Comparison of ENCODE assay signal across 8 cellular contexts in the genomic region with DNA sequence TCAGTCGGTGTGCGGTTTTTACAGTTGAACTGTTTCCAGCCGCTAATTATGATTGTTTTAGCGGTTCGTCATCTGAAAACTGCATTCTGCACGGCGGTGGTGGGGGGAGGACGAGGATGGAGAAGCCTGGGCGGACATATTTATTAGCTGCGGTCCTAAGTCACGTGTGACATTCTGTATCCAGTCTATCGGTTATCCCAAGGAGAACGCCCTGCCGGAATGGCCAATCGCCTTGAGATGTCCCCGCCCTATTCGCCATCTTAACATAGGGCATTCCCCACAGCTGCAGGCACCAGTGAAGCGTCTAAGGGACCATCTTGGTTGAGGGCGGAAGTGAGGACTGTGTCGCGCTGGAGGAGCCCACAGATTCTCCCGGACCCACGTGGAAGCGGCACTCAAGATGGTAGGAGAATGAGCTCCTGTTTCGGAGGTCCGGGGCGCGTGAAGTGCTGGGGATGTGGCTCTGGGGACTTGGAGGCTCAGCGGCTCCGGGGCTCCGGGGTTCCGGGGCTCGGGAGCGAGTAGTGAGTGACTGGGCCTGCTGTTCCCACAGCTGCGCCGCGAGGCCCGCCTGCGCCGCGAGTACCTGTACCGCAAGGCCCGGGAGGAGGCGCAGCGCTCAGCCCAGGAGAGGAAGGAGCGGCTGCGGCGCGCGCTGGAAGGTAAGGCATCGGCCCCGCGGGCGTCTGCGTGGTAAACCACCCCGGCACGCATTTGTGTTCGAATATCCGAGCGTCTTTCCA. TPM values are rescaled to one million over a fixed set of nuclear protein-coding genes. Genes with fewer than 3 reads are reported as not detected.
DNase-seq lines count a peak whose midpoint lies in the region; ATAC-seq and TF ChIP-seq lines count a peak whose summit lies in the region.

Gene IMP4, plus strand, starts transcription at position 365 of the 743 bp plus-strand sequence. Its CDS starts 36 bp downstream, at position 401.

- peak within 1 kb of the TSS; percentile 98 for H2AFZ ChIP-seq in IMR-90 (replicated peaks; ENCODE audit: low read length, poor library complexity)

- peaks cover 18 to 36% of the 10 kb centered on the region in 2 experiments for H3K79me1 ChIP-seq in IMR-90 (ENCODE audit: low read depth in 1 of 2, low read length in 2 of 2)

- in situ Hi-C loops in IMR-90 (cut with MboI; ENCODE audit: low sequenced_read_pairs) = no loop called here

- peak; percentile 87 for ATAC-seq in GM21526 (IDR thresholded peaks at IDR 0.05; ENCODE audit: low FRiP score, unreplicated experiment)
- ATAC-seq in IMR-90 (ENCODE audit: low read depth) = peak; percentile 92

- peak within 1 kb of the TSS; percentile 89 for H2AK9ac ChIP-seq in IMR-90 (replicated peaks; ENCODE audit: low read depth, low read length, poor library complexity)

- H3K27ac ChIP-seq in IMR-90 (ENCODE audit: insufficient read depth, low read length) = peak within 1 kb of the TSS; percentile 79
- H3K27ac ChIP-seq in epithelial cell of prostate = peak within 1 kb of the TSS; percentile 78

- peaks cover 7% of the 10 kb centered on the region for H3K9me1 ChIP-seq in IMR-90 (ENCODE audit: insufficient read depth, low read length)

- peak within 1 kb of the TSS; percentile 91 for H3K4me2 ChIP-seq in IMR-90 (ENCODE audit: low read depth, low read length)

- H4K8ac ChIP-seq in IMR-90 (ENCODE audit: low read depth in 2 of 2, low read length in 2 of 2) = peak within 1 kb of the TSS; percentile 18 to 91; a peak in 3 of 4 replicates

- H3K56ac ChIP-seq in IMR-90 (ENCODE audit: extremely low read depth, insufficient read depth, low read length) = peak within 1 kb of the TSS; percentile 68

- no peaks in the 10 kb centered on the region for H4K20me1 ChIP-seq in IMR-90 (ENCODE audit: insufficient read depth, low read length)

- DNase-seq in DMS 273 treated with DMSO at 0.1 percent for 48 hours (lab: John Stamatoyannopoulos, UW) (peak; percentile 99), IMR-90 (peak; percentile 100), OCI-M1 (lab: John Stamatoyannopoulos, UW) (peak; percentile 98), activated T-cell treated with anti-CD3 and anti-CD28 coated beads for 4 hours (peak; percentile 92), epithelial cell of prostate (ENCODE audit: low read depth, low spot score) (peak; percentile 99), mucosa of gallbladder (ENCODE audit: low spot score) (peak; percentile 99)
- peak; percentile 92 for DNase-seq in stimulated activated CD8-positive, alpha-beta memory T cell treated with anti-CD3 and anti-CD28 coated beads, Interleukin-4, amount 100 ng/mL, for 48 hours

- peak within 1 kb of the TSS; percentile 35; the same call in 1 of the 2 replicates for H3K18ac ChIP-seq in IMR-90 (ENCODE audit: low read depth, low read length)

- H2BK15ac ChIP-seq in IMR-90 (ENCODE audit: low read depth, low read length) = peak within 1 kb of the TSS; percentile 22; the same call in 1 of the 3 replicates

- H2BK5ac ChIP-seq in IMR-90 (ENCODE audit: low read depth, low read length, poor library complexity, severe bottlenecking) = peak within 1 kb of the TSS; percentile 78

- peak within 1 kb of the TSS; percentile 80 for H3K4ac ChIP-seq in IMR-90 (ENCODE audit: low read depth, low read length)

- intact Hi-C loops in IMR-90 (cut with micrococcal nuclease) = loop anchor here (1.0 kb wide), 3 partner anchors 13 to 49 kb away; no protein-coding TSS in a partner anchor

- H2BK20ac ChIP-seq in IMR-90 (ENCODE audit: low read depth, low read length) = peak within 1 kb of the TSS; percentile 28; the same call in 1 of the 2 replicates

- peak within 1 kb of the TSS; percentile 65 for H3K9ac ChIP-seq in IMR-90 (ENCODE audit: low read depth, low read length)

- WGBS in IMR-90 (ENCODE audit: extremely low coverage in 2 of 2, insufficient read length in 1 of 2), 2 experiments = 3% methylated on average over 15 of the region's 60 CpGs; no CpG with 5 or more reads in 1 of the 2 experiments

- POLR2A ChIA-PET in IMR-90 (lab: Charles Lee; ENCODE audit: unreplicated experiment) = interaction anchor here (0.6 to 0.7 kb wide), 3 partner anchors 11 to 802 kb away, joined by 3 read pairs; partner anchors contain the start of gene PTPN18

- H3K27me3 ChIP-seq in IMR-90 (ENCODE audit: control insufficient read depth, insufficient read depth, low read length) = no peaks in the 10 kb centered on the region

- H2BK120ac ChIP-seq in IMR-90 (ENCODE audit: low read depth, low read length) = peak within 1 kb of the TSS; percentile 58

- CTCF ChIA-PET in IMR-90 (lab: Yijun Ruan, JAX) = interaction anchor here (0.7 to 2.1 kb wide), 3 partner anchors 13 to 55 kb away, joined by 3 to 8 read pairs (median 4); partner anchors contain the start of gene PTPN18

- peak within 1 kb of the TSS; percentile 53 for H3K23ac ChIP-seq in IMR-90 (ENCODE audit: low read depth, low read length)

- no TSS peak for BruUV-seq in IMR-90 (replicated peaks; lab: Mats Ljungman, UMichigan)

- H3K36me3 ChIP-seq in IMR-90 (ENCODE audit: control insufficient read depth, insufficient read depth, low read length) = peaks cover 33% of the 10 kb centered on the region

- H4K5ac ChIP-seq in IMR-90 (ENCODE audit: low read depth, low read length) = peak within 1 kb of the TSS; percentile 73

- H3K9me3 ChIP-seq in IMR-90 (ENCODE audit: control insufficient read depth, insufficient read depth, low read length) = no peaks in the 10 kb centered on the region

- TF ChIP-seq POLR2A in IMR-90 (IDR thresholded peaks at IDR 0.05; ENCODE audit: low read depth, low read length) = peak; percentile 55; the same call in 1 of the 2 replicates

- peaks cover 6% of the 10 kb centered on the region for H3K4me1 ChIP-seq in IMR-90 (ENCODE audit: control insufficient read depth, insufficient read depth, low read length)

- 0 out of 2 replicates have a peak, but pooled peaks have one; percentile 27 for TF ChIP-seq RAD21 in IMR-90 (IDR thresholded peaks at IDR 0.05; ENCODE audit: low read length)

- dilution Hi-C loops in IMR-90 (cut with HindIII; ENCODE audit: low sequenced_read_pairs, unreplicated experiment) = no loop called here

- peak within 1 kb of the TSS; percentile 65 for H3K14ac ChIP-seq in IMR-90 (replicated peaks; ENCODE audit: low read depth, low read length)

- H2AK5ac ChIP-seq in IMR-90 (ENCODE audit: low read depth, low read length) = peak within 1 kb of the TSS; percentile 47

- peak; percentile 25 for TF ChIP-seq CTCF in IMR-90 (conservative IDR thresholded peaks at IDR 0.05; ENCODE audit: low read depth, low read length)

- peak within 1 kb of the TSS; percentile 96 for H3K4me3 ChIP-seq in IMR-90 (ENCODE audit: insufficient read depth, low read depth, low read length)

- H4K91ac ChIP-seq in IMR-90 (ENCODE audit: insufficient read depth, low read depth, low read length) = peak within 1 kb of the TSS; percentile 66

TF ChIP-seq in IMR-90, 13 proteins besides CTCF, POLR2A, EP300 and RAD21:
- no peak for TF ChIP-seq SMC3 (IDR thresholded peaks at IDR 0.05; ENCODE audit: low read depth, low read length)
- TF ChIP-seq CEBPB (IDR thresholded peaks at IDR 0.05; ENCODE audit: low read depth, low read length) = no peak
- TF ChIP-seq BHLHE40 (IDR thresholded peaks at IDR 0.05; ENCODE audit: low read depth, low read length) = peak; percentile 82
- TF ChIP-seq ELK1 (IDR thresholded peaks at IDR 0.05; ENCODE audit: borderline replicate concordance, low read depth, low read length) = no peak; the same call in 1 of the 2 replicates
- TF ChIP-seq FOS (IDR thresholded peaks at IDR 0.05; ENCODE audit: low read depth, low read length) = 0 out of 2 replicates have a peak, but pooled peaks have one; percentile 22
- peak; percentile 21; the same call in 1 of the 2 replicates for TF ChIP-seq MAZ (IDR thresholded peaks at IDR 0.05; ENCODE audit: borderline replicate concordance, low read depth, low read length)
- TF ChIP-seq NFE2L2 (IDR thresholded peaks at IDR 0.05; ENCODE audit: low read depth, low read length) = no peak
- TF ChIP-seq USF2 (IDR thresholded peaks at IDR 0.05; ENCODE audit: low read depth, low read length) = peak; percentile 94
- TF ChIP-seq RCOR1 (IDR thresholded peaks at IDR 0.05; ENCODE audit: insufficient replicate concordance, low read length) = no peak
- no peak for TF ChIP-seq MAFK (IDR thresholded peaks at IDR 0.05; ENCODE audit: low read depth, low read length)
- no peak for TF ChIP-seq CHD1 (IDR thresholded peaks at IDR 0.05; ENCODE audit: low read depth, low read length)
- peak; percentile 99 for TF ChIP-seq MXI1 (IDR thresholded peaks at IDR 0.05; ENCODE audit: borderline replicate concordance, low read depth, low read length)
- TF ChIP-seq RFX5 (IDR thresholded peaks at IDR 0.05; ENCODE audit: low read depth, low read length) = no peak

RNA-seq across cellular contexts. Expression of gene IMP4, which starts in this region (rescaled TPM):
- total RNA-seq in IMR-90 (2012; rRNA removed) (127 and 154 TPM in 2 replicates), mucosa of gallbladder (59.7 TPM)
- 169 and 187 TPM in 2 replicates for polyA plus RNA-seq in IMR-90 (2012; rRNA removed)
- polyA plus RNA-seq in IMR-90 (2012; cell fraction: cytosol; rRNA removed) = 158 and 206 TPM in 2 replicates
- 143 and 362 TPM in 2 replicates for polyA plus RNA-seq in IMR-90 (2012; cell fraction: nucleus; rRNA removed; ENCODE audit: low replicate concordance)

Comparison
In these comparisons a context has a peak if more than half of its experiments do, and no peak if none do; other contexts are left out.
1. Peak in every context shown above with its lines: DNase-seq, ATAC-seq, H3K4me3 ChIP-seq and H3K27ac ChIP-seq.